20 cellular contexts compared by ENCODE assay signal in genomic region chr2:72454236-72454635, GRCh38.
DNase-seq lines count a peak whose midpoint lies in the region; ATAC-seq, FAIRE-seq and TF ChIP-seq lines count a peak whose summit lies in the region.
"Had no signal": no experiment of that assay in that cellular context is flagged by ENCODE, and none has a peak within 500 bp of the region (broad histone marks: within the 10 kb centered on the region; RNA-seq: fewer than 3 reads in every experiment).

No MANE protein-coding gene starts in this region.

- H3K18ac ChIP-seq in H1 (ENCODE audit: extremely low read depth, low read length), result no peak overlapping the region

- no peak overlapping the region for H2BK120ac ChIP-seq in H1 (replicated peaks; ENCODE audit: low read depth, low read length)

- H3K23ac ChIP-seq in H1 (ENCODE audit: insufficient read length), result no peak overlapping the region

- CTCF ChIA-PET in A673 (lab: Charles Lee), result no interaction called here
- CTCF ChIA-PET in H1 (lab: Charles Lee; ENCODE audit: partially characterized antibody), result interaction anchor here (0.7 kb wide), 1 partner anchor 16 kb away, joined by 3 read pairs; no protein-coding TSS in a partner anchor

- intact Hi-C loops in A673 (cut with micrococcal nuclease; ENCODE audit: unreplicated experiment), result no loop called here

- 94% methylated on average over 4 of the region's 4 CpGs; no CpG with 5 or more reads in 1 of the 2 experiments for WGBS in H1 (ENCODE audit: extremely low coverage in 1 of 2, insufficient coverage in 1 of 2, insufficient read length in 1 of 2, insufficient replicate concordance in 2 of 2, low coverage in 1 of 2, low lambda C conversion rate in 2 of 2, missing lambda C conversion rate in 1 of 2), 2 experiments

- DNase-seq in A673 (ENCODE audit: low spot score), result no peak
- peak in 62 of 76 experiments; percentile 1 to 73 (median 32) for DNase-seq in HUDEP-2 (lab: John Stamatoyannopoulos, UW; ENCODE audit: unreplicated experiment in 76 of 76)
- no peak for DNase-seq in H1 (ENCODE audit: low read depth in 1 of 2, low spot score in 2 of 2)
- no peak for DNase-seq in NCI-H187 treated with DMSO at 0.1 percent for 48 hours (lab: John Stamatoyannopoulos, UW)
- DNase-seq: 8988T; C1 segment of cervical spinal cord; Calu3; CD4-positive, alpha-beta memory T cell; COR-L47; DMS53; DND-41; GDM1; GOT3; H7; HCEC 1CT had no signal

- no peak for ATAC-seq in esophagus mucosa
- ATAC-seq in GM21526 (IDR thresholded peaks at IDR 0.05; ENCODE audit: low FRiP score, unreplicated experiment), result no peak
- ATAC-seq: A549, GM12878 had no signal

- no peaks in the 10 kb centered on the region for H3K79me2 ChIP-seq in H1 (ENCODE audit: control insufficient read depth in 1 of 2, insufficient read depth in 2 of 2, low read length in 2 of 2)

- no peak overlapping the region for H2AFZ ChIP-seq in H1 (ENCODE audit: low read length)

- no peaks in the 10 kb centered on the region for H3K23me2 ChIP-seq in H1 (ENCODE audit: low read depth, low read length)

- H2BK12ac ChIP-seq in H1 (ENCODE audit: low read depth, low read length), result no peak overlapping the region

- H4K20me1 ChIP-seq in H1 (replicated peaks in 1 of 2; ENCODE audit: control insufficient read depth in 1 of 2, insufficient read depth in 2 of 2, low read length in 2 of 2), result peaks cover 0 to 2% of the 10 kb centered on the region in 2 experiments

- TF ChIP-seq POLR2A in H1 (IDR thresholded peaks at IDR 0.05; ENCODE audit: control extremely low read depth in 1 of 2, low read depth in 2 of 2, low read length in 2 of 2), result no peak

- H2BK20ac ChIP-seq in H1 (ENCODE audit: low read length), result no peak overlapping the region

- H2AK5ac ChIP-seq in H1 (ENCODE audit: low read depth, low read length), result no peak overlapping the region

- no peak overlapping the region for H3K14ac ChIP-seq in H1 (ENCODE audit: insufficient read length)

- no peak for TF ChIP-seq RAD21 in H1 (IDR thresholded peaks at IDR 0.05 in 1 of 2, conservative IDR thresholded peaks at IDR 0.05 in 1 of 2; ENCODE audit: low read depth in 2 of 2, low read length in 2 of 2)

- H3K4me2 ChIP-seq in H1 (ENCODE audit: insufficient read depth in 1 of 2, low read depth in 2 of 2, low read length in 2 of 2), result no peak overlapping the region
- H3K4me2 ChIP-seq: A549 had no signal

- TF ChIP-seq CTCF in A673 (conservative IDR thresholded peaks at IDR 0.05; ENCODE audit: low read depth, low read length) (no peak), H1 (IDR thresholded peaks at IDR 0.05; ENCODE audit: control extremely low read depth in 1 of 3, insufficient read depth in 1 of 3, low read depth in 1 of 3, low read length in 3 of 3) (no peak)

- no peak overlapping the region for H2BK5ac ChIP-seq in H1 (ENCODE audit: low read depth, low read length)

- H3K4me3 ChIP-seq in A673 (ENCODE audit: low read depth, low read length, poor library complexity, severe bottlenecking) (no peak overlapping the region), H1 (ENCODE audit: extremely low read depth in 1 of 4, insufficient read depth in 2 of 4, low read depth in 3 of 4, low read length in 4 of 4) (no peak overlapping the region)
- H3K4me3 ChIP-seq: A549, GM12878 had no signal

- H3K4ac ChIP-seq in H1 (replicated peaks; ENCODE audit: insufficient read length, low read depth, low read length), result no peak overlapping the region

- H3K36me3 ChIP-seq in A673 (ENCODE audit: insufficient read depth, low read length, poor library complexity, severe bottlenecking) (no peaks in the 10 kb centered on the region), H1 (ENCODE audit: control insufficient read depth in 2 of 4, insufficient read depth in 4 of 4, low read length in 3 of 4) (no peaks in the 10 kb centered on the region)

- no peak overlapping the region for H3K9ac ChIP-seq in H1 (replicated peaks in 1 of 4; ENCODE audit: extremely low read depth in 1 of 4, low read depth in 3 of 4, low read length in 3 of 4)

- TF ChIP-seq EP300 in H1 (IDR thresholded peaks at IDR 0.05; ENCODE audit: borderline replicate concordance in 1 of 2, low read depth in 2 of 2, low read length in 2 of 2), result no peak

- peaks cover 7% of the 10 kb centered on the region for H3K4me1 ChIP-seq in A673 (ENCODE audit: insufficient read depth, low read length, poor library complexity, severe bottlenecking)
- no peaks in the 10 kb centered on the region for H3K4me1 ChIP-seq in H1 (replicated peaks in 1 of 4; ENCODE audit: control insufficient read depth in 3 of 4, insufficient read depth in 4 of 4, low read length in 3 of 4)

- no peaks in the 10 kb centered on the region for H3K9me3 ChIP-seq in A673 (ENCODE audit: low read depth, low read length, poor library complexity, severe bottlenecking)
- H3K9me3 ChIP-seq in H1 (ENCODE audit: insufficient read depth in 2 of 2, low read depth in 1 of 2, low read length in 1 of 2), result no peaks in the 10 kb centered on the region
- H3K9me3 ChIP-seq: A549 had no signal

- no peaks in the 10 kb centered on the region for H3K27me3 ChIP-seq in A673 (replicated peaks; ENCODE audit: insufficient read depth, low read depth, low read length, poor library complexity)
- H3K27me3 ChIP-seq in H1 (replicated peaks in 1 of 4; ENCODE audit: control insufficient read depth in 3 of 4, extremely low read depth in 1 of 4, insufficient read depth in 3 of 4, low read length in 3 of 4), result no peaks in the 10 kb centered on the region

- no peak overlapping the region for H4K8ac ChIP-seq in H1 (ENCODE audit: extremely low read depth, insufficient read depth, low read length)

- H4K91ac ChIP-seq in H1 (replicated peaks; ENCODE audit: insufficient read length, low read length), result no peak overlapping the region

- H3K27ac ChIP-seq in A673 (ENCODE audit: low read depth, low read length, poor library complexity, severe bottlenecking), result peak overlapping the region; percentile 12
- no peak overlapping the region for H3K27ac ChIP-seq in H1 (ENCODE audit: low read depth, low read length)
- H3K27ac ChIP-seq: A549 had no signal

- no peak for FAIRE-seq in H1 (lab: Jason Lieb, UNC)
- FAIRE-seq: GM12878, GM19239 had no signal

- no peak overlapping the region for H4K5ac ChIP-seq in H1 (ENCODE audit: insufficient read length, low read depth, low read length)

- no peak overlapping the region for H2BK15ac ChIP-seq in H1 (ENCODE audit: low read length)

- no peaks in the 10 kb centered on the region for H3K79me1 ChIP-seq in H1 (ENCODE audit: low read depth, low read length)

- no peak overlapping the region for H3K56ac ChIP-seq in H1 (replicated peaks; ENCODE audit: insufficient read length, low read depth, low read length)

- POLR2A ChIA-PET in A673 (lab: Charles Lee; ENCODE audit: low non-redundant PET) (interaction anchor here (0.7 kb wide), 1 partner anchor 373 kb away, joined by 5 read pairs; no protein-coding TSS in a partner anchor), H1 (lab: Charles Lee; ENCODE audit: partially characterized antibody) (interaction anchor here (1.6 kb wide), 1 partner anchor 10 kb away, joined by 5 read pairs; no protein-coding TSS in a partner anchor)

- no TSS peak for BruUV-seq in A673 (replicated peaks; lab: Mats Ljungman, UMichigan)

TF ChIP-seq in H1, 55 proteins besides CTCF, POLR2A, EP300 and RAD21:
- TF ChIP-seq USF2 (IDR thresholded peaks at IDR 0.05; ENCODE audit: low read length), result no peak
- 0 out of 2 replicates have a peak, but pooled peaks have one; percentile 11 for TF ChIP-seq KDM1A (IDR thresholded peaks at IDR 0.05; ENCODE audit: borderline replicate concordance, low read length)

Comparison
In these comparisons a context has a peak if more than half of its experiments do, and no peak if none do; other contexts are left out.
1. DNase-seq: peak in HUDEP-2 (62 of 76); none in A673 (single experiment), H1 (0 of 2) and NCI-H187 treated with DMSO at 0.1 percent for 48 hours (single experiment).